In genomic region chr11:19039409-19039808, GRCh38 we compare ENCODE assay signal across 41 cellular contexts. TPM values are rescaled to one million over a fixed set of nuclear protein-coding genes. Genes with fewer than 3 reads are reported as not detected.
"Had no signal": no experiment of that assay in that cellular context is flagged by ENCODE, and none has a peak within 500 bp of the region (broad histone marks: within the 10 kb centered on the region; RNA-seq: fewer than 3 reads in every experiment).

No MANE protein-coding gene starts in this region.

- H3K4me1 ChIP-seq: adrenal gland, body of pancreas, breast epithelium had no signal

- H3K36me3 Mint-ChIP-seq: activated naive CD8-positive, alpha-beta T cell treated with anti-CD3 and anti-CD28 coated beads for 36 hours had no signal

- ATAC-seq: activated CD4-positive, CD25-positive, alpha-beta regulatory T cell treated with anti-CD3 and anti-CD28 coated beads, Interleukin-2, amount 50 U/mL, for 24 hours; activated CD8-positive, alpha-beta T cell treated with anti-CD3 and anti-CD28 coated beads for 36 hours; activated naive CD4-positive, alpha-beta T cell treated with anti-CD3 and anti-CD28 coated beads, Interleukin-2, amount 50 U/mL, for 72 hours; activated T-cell treated with anti-CD3 and anti-CD28 coated beads, Interleukin-2, amount 50 U/mL, for 4 hours; activated T-cell treated with anti-CD3 and anti-CD28 coated beads, Interleukin-2, amount 50 U/mL, for 72 hours; activated T-helper 17 cell treated with anti-CD3 and anti-CD28 coated beads, Interleukin-2, amount 50 U/mL, for 72 hours; body of pancreas; WTC11 had no signal

- H3K27ac ChIP-seq: adrenal gland, body of pancreas, brain microvascular endothelial cell, breast epithelium, WERI-Rb-1 had no signal

- H3K4me3 ChIP-seq: adrenal gland, body of pancreas, breast epithelium had no signal

- H3K27me3 ChIP-seq: body of pancreas, brain microvascular endothelial cell, breast epithelium had no signal

- H3K4me1 Mint-ChIP-seq: activated CD4-positive, alpha-beta T cell treated with anti-CD3 and anti-CD28 coated beads, Interleukin-2, amount 10 ng/mL, durations not matched to agents 7 days and 5 days; activated naive CD8-positive, alpha-beta T cell treated with anti-CD3 and anti-CD28 coated beads for 36 hours; activated T-helper 17 cell treated with anti-CD3 and anti-CD28 coated beads, Interleukin-2, amount 50 U/mL, for 72 hours; WTC11 had no signal

- H3K9me3 Mint-ChIP-seq: activated CD4-positive, alpha-beta T cell treated with anti-CD3 and anti-CD28 coated beads, Interleukin-2, amount 10 ng/mL, durations not matched to agents 7 days and 5 days; T-helper 2 cell treated with Interferon-gamma antibody and Interleukin-4, amounts not matched to agents 5 μg/mL and 100 μg/mL, for 36 hours had no signal

- H3K4me3 Mint-ChIP-seq: activated CD4-positive, alpha-beta T cell treated with anti-CD3 and anti-CD28 coated beads, Interleukin-2, amount 10 ng/mL, durations not matched to agents 7 days and 5 days; activated CD8-positive, alpha-beta T cell treated with anti-CD3 and anti-CD28 coated beads for 36 hours; activated naive CD4-positive, alpha-beta T cell treated with anti-CD3 and anti-CD28 coated beads for 36 hours; activated naive CD8-positive, alpha-beta T cell treated with anti-CD3 and anti-CD28 coated beads for 36 hours; activated T-cell treated with anti-CD3 and anti-CD28 coated beads, Interleukin-2, amount 50 U/mL, for 4 hours; activated T-cell treated with anti-CD3 and anti-CD28 coated beads, Interleukin-2, amount 50 U/mL, for 72 hours; activated T-helper 1 cell treated with anti-CD3 and anti-CD28 coated beads, Interleukin-12 subunit alpha, Interleukin-12 subunit beta, Interleukin-2, Interleukin-4 antibody, amounts not matched to agents 30 ng/mL and 10 ng/mL and 1 ng/mL, durations not matched to agents 14 hours and 24 hours and 36 hours; activated T-helper 17 cell treated with anti-CD3 and anti-CD28 coated beads, Interleukin-2, amount 50 U/mL, for 72 hours; T-helper 1 cell treated with Interleukin-12 subunit alpha and Interleukin-12 subunit beta and Interleukin-4 antibody, amounts not matched to agents 30 μg/mL and 1 μg/mL, for 36 hours; T-helper 2 cell treated with Interferon-gamma antibody and Interleukin-4, amounts not matched to agents 5 μg/mL and 100 μg/mL, for 36 hours; WTC11 had no signal

- FAIRE-seq: astrocyte, colon, TTC549 had no signal

- H3K9me3 ChIP-seq: adrenal gland had no signal

- DNase-seq: activated CD4-positive, alpha-beta T cell treated with anti-CD3 and anti-CD28 coated beads for 1 hour; activated CD4-positive, alpha-beta T cell treated with anti-CD3 and anti-CD28 coated beads for 4 hours; activated CD4-positive, alpha-beta T cell treated with anti-CD3 and anti-CD28 coated beads, Interleukin-2, amount 10 ng/mL, durations not matched to agents 7 days and 5 days; activated CD4-positive, alpha-beta T cell treated with anti-CD3 and anti-CD28 coated beads, Interleukin-2, amount 50 U/mL, for 48 hours; activated CD4-positive, CD25-positive, alpha-beta regulatory T cell; activated CD8-positive, alpha-beta memory T cell treated with anti-CD3 and anti-CD28 coated beads, Interleukin-2, amount 50 U/mL, for 4 hours; activated CD8-positive, alpha-beta T cell treated with anti-CD3 and anti-CD28 coated beads for 36 hours; activated effector memory CD4-positive, alpha-beta T cell treated with anti-CD3 and anti-CD28 coated beads, Interleukin-2, amount 50 U/mL, for 16 hours; activated gamma-delta T cell treated with Interleukin-2 at 50 U/mL for 16 hours; activated naive CD4-positive, alpha-beta T cell; activated naive CD4-positive, alpha-beta T cell treated with anti-CD3 and anti-CD28 coated beads for 36 hours; activated naive CD4-positive, alpha-beta T cell treated with anti-CD3 and anti-CD28 coated beads, Interleukin-2, amount 50 U/mL, for 16 hours; activated naive CD8-positive, alpha-beta T cell treated with anti-CD3 and anti-CD28 coated beads for 36 hours; activated T-cell treated with anti-CD3 and anti-CD28 coated beads for 4 hours; activated T-cell treated with anti-CD3 and anti-CD28 coated beads, Interleukin-2, amount 50 U/mL, for 1 hour; activated T-cell treated with anti-CD3 and anti-CD28 coated beads, Interleukin-2, amount 50 U/mL, for 4 hours; activated T-cell treated with anti-CD3 and anti-CD28 coated beads, Interleukin-2, amount 50 U/mL, for 72 hours; adrenal gland; amniotic stem cell; aorta; body of pancreas; brain microvascular endothelial cell; central memory CD4-positive, alpha-beta T cell; T-helper 1 cell; T-helper 2 cell; T-helper 9 cell; WERI-Rb-1 had no signal

- H3K36me3 ChIP-seq: adrenal gland, brain microvascular endothelial cell, breast epithelium, WERI-Rb-1 had no signal

- H3K27ac Mint-ChIP-seq: activated CD4-positive, alpha-beta T cell treated with anti-CD3 and anti-CD28 coated beads, Interleukin-2, amount 10 ng/mL, durations not matched to agents 7 days and 5 days; activated CD8-positive, alpha-beta T cell treated with anti-CD3 and anti-CD28 coated beads for 36 hours; activated naive CD4-positive, alpha-beta T cell treated with anti-CD3 and anti-CD28 coated beads for 36 hours; activated naive CD4-positive, alpha-beta T cell treated with anti-CD3 and anti-CD28 coated beads, Interleukin-2, amount 50 U/mL, for 72 hours; activated naive CD8-positive, alpha-beta T cell treated with anti-CD3 and anti-CD28 coated beads for 36 hours; activated T-cell treated with anti-CD3 and anti-CD28 coated beads, Interleukin-2, amount 50 U/mL, for 72 hours; activated T-helper 1 cell treated with anti-CD3 and anti-CD28 coated beads, Interleukin-12 subunit alpha, Interleukin-12 subunit beta, Interleukin-2, Interleukin-4 antibody, amounts not matched to agents 30 ng/mL and 10 ng/mL and 1 ng/mL, durations not matched to agents 14 hours and 24 hours and 36 hours; activated T-helper 17 cell treated with anti-CD3 and anti-CD28 coated beads, Interleukin-2, amount 50 U/mL, for 72 hours; T-helper 1 cell treated with Interleukin-12 subunit alpha and Interleukin-12 subunit beta and Interleukin-4 antibody, amounts not matched to agents 30 μg/mL and 1 μg/mL, for 36 hours; T-helper 2 cell treated with Interferon-gamma antibody and Interleukin-4, amounts not matched to agents 5 μg/mL and 100 μg/mL, for 36 hours; WTC11 had no signal

RNA-seq across cellular contexts. Expression of gene MRGPRX2, which starts 21.1 kb away (rescaled TPM):
- total RNA-seq: activated CD4-positive, alpha-beta T cell treated with anti-CD3 and anti-CD28 coated beads, Interleukin-2, amount 10 ng/mL, durations not matched to agents 7 days and 5 days; activated CD8-positive, alpha-beta memory T cell treated with anti-CD3 and anti-CD28 coated beads for 36 hours; activated CD8-positive, alpha-beta T cell treated with anti-CD3 and anti-CD28 coated beads for 36 hours; activated naive CD4-positive, alpha-beta T cell treated with anti-CD3 and anti-CD28 coated beads for 36 hours; activated T-cell treated with anti-CD3 and anti-CD28 coated beads, Interleukin-2, amount 50 U/mL, for 4 hours; adrenal gland; aorta; astrocyte; body of pancreas; cardiac septum; cerebellum; WTC11 had no signal
- polyA plus RNA-seq: adrenal gland, aorta had no signal
